Comparison of ENCODE assay signal across 13 cellular contexts in genomic region chr4:68346461-68346860, GRCh38. TPM values are rescaled to one million over a fixed set of nuclear protein-coding genes. Genes with fewer than 3 reads are reported as not detected.
DNase-seq lines count a peak whose midpoint lies in the region; ATAC-seq and TF ChIP-seq lines count a peak whose summit lies in the region.
"Had no signal": no experiment of that assay in that cellular context is flagged by ENCODE, and none has a peak within 500 bp of the region (broad histone marks: within the 10 kb centered on the region; RNA-seq: fewer than 3 reads in every experiment).

No MANE protein-coding gene starts in this region.

- no peak overlapping the region for H3K9ac ChIP-seq in GM23248
- 0 out of 2 replicates have a peak overlapping the region, but pooled peaks have one; percentile 3 for H3K9ac ChIP-seq in PC-3 (ENCODE audit: low read length)
- H3K9ac ChIP-seq in endodermal cell (ENCODE audit: extremely low read depth, low read length, poor library complexity, severe bottlenecking) = no peak overlapping the region
- no peak overlapping the region for H3K9ac ChIP-seq in neural cell (ENCODE audit: low read length)

- peaks cover 28% of the 10 kb centered on the region for H3K36me3 Mint-ChIP-seq in endodermal cell (ENCODE audit: low read depth)

- H3F3A ChIP-seq in GM23248 (ENCODE audit: insufficient read depth) = no peaks in the 10 kb centered on the region
- peaks cover 6% of the 10 kb centered on the region for H3F3A ChIP-seq in PC-3 (ENCODE audit: low read length, unreplicated experiment)
- peaks cover 9% of the 10 kb centered on the region for H3F3A ChIP-seq in neural cell (ENCODE audit: insufficient read depth, low read length, poor library complexity, severe bottlenecking)

- TF ChIP-seq POLR2A in prostate gland (IDR thresholded peaks at IDR 0.05) = no peak

- no peak for TF ChIP-seq RAD21 in neural cell (conservative IDR thresholded peaks at IDR 0.05)

- peak overlapping the region; percentile 82 for H3K4me3 Mint-ChIP-seq in endodermal cell

- no peak for TF ChIP-seq EP300 in neural cell (conservative IDR thresholded peaks at IDR 0.05; ENCODE audit: poor library complexity, severe bottlenecking)

- H3K27me3 ChIP-seq in GM23248 (replicated peaks; ENCODE audit: insufficient read depth) (no peaks in the 10 kb centered on the region), PC-3 (ENCODE audit: low read length) (no peaks in the 10 kb centered on the region), endodermal cell (ENCODE audit: control insufficient read depth, insufficient read depth, low read length, poor library complexity, severe bottlenecking) (no peaks in the 10 kb centered on the region), neural cell (ENCODE audit: insufficient read depth, low read depth, low read length) (no peaks in the 10 kb centered on the region), prostate gland (replicated peaks; ENCODE audit: insufficient read depth) (no peaks in the 10 kb centered on the region)
- H3K27me3 ChIP-seq: MG63 had no signal

- H3K36me3 ChIP-seq in GM23248 (ENCODE audit: low read depth) = no peaks in the 10 kb centered on the region
- H3K36me3 ChIP-seq in PC-3 (ENCODE audit: low read depth, low read length) = no peaks in the 10 kb centered on the region
- peaks cover 41% of the 10 kb centered on the region for H3K36me3 ChIP-seq in endodermal cell (ENCODE audit: control insufficient read depth, insufficient read depth, low read length)
- no peaks in the 10 kb centered on the region for H3K36me3 ChIP-seq in neural cell (ENCODE audit: insufficient read depth, low read length)
- no peaks in the 10 kb centered on the region for H3K36me3 ChIP-seq in prostate gland
- H3K36me3 ChIP-seq: MG63 had no signal

- POLR2A ChIA-PET in PC-3 (lab: Charles Lee; ENCODE audit: unreplicated experiment) = no interaction called here

- H2AFZ ChIP-seq in GM23248 (no peak overlapping the region), PC-3 (ENCODE audit: low read length) (no peak overlapping the region), neural cell (ENCODE audit: low read depth, low read length) (no peak overlapping the region)

- peaks cover 30% of the 10 kb centered on the region for H3K4me1 Mint-ChIP-seq in endodermal cell

- CTCF ChIA-PET in PC-3 (lab: Charles Lee) = no interaction called here

- peaks cover 31% of the 10 kb centered on the region; the same call in 1 of the 2 replicates for H4K20me1 ChIP-seq in GM23248 (ENCODE audit: insufficient read depth)
- peaks cover 71% of the 10 kb centered on the region for H4K20me1 ChIP-seq in PC-3 (ENCODE audit: low read length)
- H4K20me1 ChIP-seq in neural cell (ENCODE audit: insufficient read depth) = peaks cover 20% of the 10 kb centered on the region

- H3K4me3 ChIP-seq in GM23248 (peak overlapping the region; percentile 96), PC-3 (ENCODE audit: low read length) (peak overlapping the region; percentile 93), endodermal cell (ENCODE audit: low read length) (peak overlapping the region; percentile 95), neural cell (ENCODE audit: low read length) (peak overlapping the region; percentile 85), prostate gland (no peak overlapping the region)
- H3K4me3 ChIP-seq: MG63, mucosa of descending colon had no signal

- intact Hi-C loops in PC-3 (cut with micrococcal nuclease) (loop anchor here (2.0 to 10.0 kb wide), 2 partner anchors 22 to 748 kb away; partner anchors contain the start of gene UGT2B7), prostate gland (cut with DNase I) (no loop called here)

- WGBS in GM23248 (ENCODE audit: low coverage in 1 of 2, low lambda C conversion rate in 2 of 2, missing lambda C conversion rate in 2 of 2), 2 experiments = 88 to 90% methylated on average over 3 of the region's 3 CpGs
- WGBS in endodermal cell (ENCODE audit: insufficient coverage in 1 of 2, insufficient read length in 1 of 2), 2 experiments = 94 to 100% methylated on average over 2 to 3 of the region's 3 CpGs
- 81% methylated on average over 3 of the region's 3 CpGs for WGBS in prostate gland

- H3K9me3 Mint-ChIP-seq in endodermal cell = no peaks in the 10 kb centered on the region

- no peaks in the 10 kb centered on the region for H3K9me2 ChIP-seq in GM23248 (ENCODE audit: insufficient read depth)
- no peaks in the 10 kb centered on the region for H3K9me2 ChIP-seq in PC-3 (replicated peaks; ENCODE audit: low read length)
- H3K9me2 ChIP-seq in neural cell (ENCODE audit: insufficient read depth, low read length) = no peaks in the 10 kb centered on the region

- H3K79me2 ChIP-seq in GM23248 (ENCODE audit: insufficient read depth) = peaks cover 83% of the 10 kb centered on the region
- H3K79me2 ChIP-seq in PC-3 (ENCODE audit: low read length) = peaks cover 84% of the 10 kb centered on the region
- H3K79me2 ChIP-seq in neural cell (replicated peaks; ENCODE audit: insufficient read depth, low read length) = peaks cover 77% of the 10 kb centered on the region

- TF ChIP-seq CTCF in PC-3 (conservative IDR thresholded peaks at IDR 0.05; ENCODE audit: low read depth, low read length) (no peak), endodermal cell (conservative IDR thresholded peaks at IDR 0.05) (no peak), neural cell (IDR thresholded peaks at IDR 0.05; ENCODE audit: poor library complexity, severe bottlenecking) (no peak), GM13976 (IDR thresholded peaks at IDR 0.05; ENCODE audit: borderline replicate concordance, control extremely low read depth, extremely low read depth, insufficient read depth, missing control alignments) (no peak), prostate gland (IDR thresholded peaks at IDR 0.05) (no peak)

- ATAC-seq in PC-3 = peak; percentile 73
- ATAC-seq: mucosa of descending colon had no signal

- no peaks in the 10 kb centered on the region for H3K27me3 Mint-ChIP-seq in endodermal cell (ENCODE audit: insufficient read depth)

- H3K27ac Mint-ChIP-seq in endodermal cell = peak overlapping the region; percentile 44

- H3K4me1 ChIP-seq in GM23248 (ENCODE audit: insufficient read depth) = peaks cover 43% of the 10 kb centered on the region
- H3K4me1 ChIP-seq in PC-3 (ENCODE audit: insufficient read depth, low read length) = peaks cover 41% of the 10 kb centered on the region
- H3K4me1 ChIP-seq in endodermal cell (ENCODE audit: control insufficient read depth, insufficient read depth, low read length) = peaks cover 5% of the 10 kb centered on the region
- H3K4me1 ChIP-seq in prostate gland (replicated peaks) = peaks cover 4% of the 10 kb centered on the region

- H3K9me3 ChIP-seq in GM23248 (ENCODE audit: low read depth) = no peaks in the 10 kb centered on the region
- no peaks in the 10 kb centered on the region for H3K9me3 ChIP-seq in PC-3 (ENCODE audit: low read length)
- H3K9me3 ChIP-seq in endodermal cell (ENCODE audit: control insufficient read depth, low read length) = no peaks in the 10 kb centered on the region
- H3K9me3 ChIP-seq in neural cell (ENCODE audit: low read length) = no peaks in the 10 kb centered on the region
- no peaks in the 10 kb centered on the region for H3K9me3 ChIP-seq in prostate gland
- H3K9me3 ChIP-seq: MG63, mucosa of descending colon had no signal

- BruUV-seq in PC-3 (replicated peaks; lab: Mats Ljungman, UMichigan) = no TSS peak

- H3K27ac ChIP-seq in GM23248 = peak overlapping the region; percentile 27; the same call in 1 of the 2 replicates
- peak overlapping the region; percentile 46 for H3K27ac ChIP-seq in PC-3 (ENCODE audit: low read length)
- H3K27ac ChIP-seq in endodermal cell (ENCODE audit: low read depth, low read length) = no peak overlapping the region
- H3K27ac ChIP-seq in neural cell (ENCODE audit: low read length) = no peak overlapping the region
- no peak overlapping the region for H3K27ac ChIP-seq in prostate gland

- peak; percentile 33 for DNase-seq in GM23248
- DNase-seq in PC-3 = peak; percentile 95
- no peak for DNase-seq in endodermal cell
- no peak for DNase-seq in DMS 273 (lab: John Stamatoyannopoulos, UW; ENCODE audit: unreplicated experiment)
- DNase-seq in nucleus accumbens (lab: John Stamatoyannopoulos, UW) = no peak
- no peak for DNase-seq in GM13976 (ENCODE audit: low spot score)
- DNase-seq in prostate gland (ENCODE audit: low spot score) = no peak
- DNase-seq: GF-D8, head of caudate nucleus, MG63, mucosa of descending colon, NCI-H82 had no signal

- H3K4me2 ChIP-seq in GM23248 (ENCODE audit: unreplicated experiment) (peak overlapping the region; percentile 91), PC-3 (ENCODE audit: low read length) (peak overlapping the region; percentile 91), neural cell (ENCODE audit: low read length) (no peak overlapping the region)

- in situ Hi-C loops in GM23248 (cut with MboI) (no loop called here), GM13976 (cut with MboI; ENCODE audit: low sequenced_read_pairs, unreplicated experiment) (no loop called here)

TF ChIP-seq in neural cell, 6 proteins besides CTCF, POLR2A, EP300 and RAD21:
- no peak for TF ChIP-seq MXI1 (conservative IDR thresholded peaks at IDR 0.05; ENCODE audit: poor library complexity, severe bottlenecking)
- no peak for TF ChIP-seq TAF1 (IDR thresholded peaks at IDR 0.05; ENCODE audit: low read depth)

RNA-seq across cellular contexts. Expression of gene YTHDC1, which starts 3.4 kb away (rescaled TPM):
- total RNA-seq in GM23248 (2014; rRNA removed; shearing (Covaris generic)) = 38.0 and 41.4 TPM in 2 replicates
- polyA plus RNA-seq in GM23248 (2016; fragmentation: Nextera tagmentation; extraction: Ambion mirVana) = 27.6 and 29.8 TPM in 2 replicates
- total RNA-seq in PC-3 (2014; rRNA removed) = 47.6 and 55.5 TPM in 2 replicates
- total RNA-seq in endodermal cell = 100 to 1,000 TPM; 170 to 184 TPM
- polyA plus RNA-seq in endodermal cell (2013, experiment 1 of 2) = 95.2 TPM
- 83.8 TPM for polyA plus RNA-seq in endodermal cell (2013, experiment 2 of 2)
- 131 and 139 TPM in 2 replicates for polyA plus RNA-seq in neural cell
- polyA minus RNA-seq in neural cell = 126 and 153 TPM in 2 replicates
- total RNA-seq in prostate gland = 10 to 100 TPM; 57.7 to 91.6 TPM

Comparison
In these comparisons a context has a peak if more than half of its experiments do, and no peak if none do; other contexts are left out.
1. DNase-seq: peak in GM23248 (single experiment) and PC-3 (single experiment); none in endodermal cell (single experiment), DMS 273 (single experiment), nucleus accumbens (0 of 56), GM13976 (single experiment) and prostate gland (single experiment).
2. H3K27ac ChIP-seq: peak in GM23248 (single experiment) and PC-3 (single experiment); none in endodermal cell (single experiment), neural cell (single experiment) and prostate gland (0 of 2).
3. H3K4me3 ChIP-seq: peak in GM23248 (single experiment), PC-3 (single experiment), endodermal cell (single experiment) and neural cell (single experiment); none in prostate gland (0 of 2).